6 cellular contexts compared by ENCODE assay signal in genomic region chr5:181189363-181189961, GRCh38. TPM values are rescaled to one million over a fixed set of nuclear protein-coding genes. Genes with fewer than 3 reads are reported as not detected.
A peak's percentile ranks its signal among the peaks of the same experiment; 100 is the strongest.
DNase-seq lines count a peak whose midpoint lies in the region; ATAC-seq and TF ChIP-seq lines count a peak whose summit lies in the region.

No MANE protein-coding gene starts in this region.

- H3K27ac Mint-ChIP-seq in progenitor cell of endocrine pancreas, result peak overlapping the region; percentile 99

- H3K4me3 ChIP-seq in PC-3 (ENCODE audit: low read length) (peak overlapping the region; percentile 89), colonic mucosa (peak overlapping the region; percentile 81)

- CTCF ChIA-PET in PC-3 (lab: Charles Lee), result no interaction called here

- H3K79me2 ChIP-seq in PC-3 (ENCODE audit: low read length), result no peaks in the 10 kb centered on the region

- H3K36me3 ChIP-seq in PC-3 (ENCODE audit: low read depth, low read length), result no peaks in the 10 kb centered on the region
- H3K36me3 ChIP-seq in colonic mucosa, result no peaks in the 10 kb centered on the region

- H3K4me3 Mint-ChIP-seq in progenitor cell of endocrine pancreas (ENCODE audit: low read depth), result peak overlapping the region; percentile 87

- H3K27me3 ChIP-seq in PC-3 (ENCODE audit: low read length) (no peaks in the 10 kb centered on the region), colonic mucosa (no peaks in the 10 kb centered on the region)

- no peaks in the 10 kb centered on the region for H4K20me1 ChIP-seq in PC-3 (ENCODE audit: low read length)

- no peaks in the 10 kb centered on the region for H3K9me3 Mint-ChIP-seq in progenitor cell of endocrine pancreas (ENCODE audit: low read depth)

- peaks cover 1% of the 10 kb centered on the region for H3K36me3 Mint-ChIP-seq in progenitor cell of endocrine pancreas (ENCODE audit: insufficient read depth)

- intact Hi-C loops in PC-3 (cut with micrococcal nuclease) (no loop called here), colonic mucosa (cut with DNase I) (loop anchor here (2.0 to 10.0 kb wide), 2 partner anchors 33 to 75 kb away; partner anchors contain the start of genes TRIM41 and TRIM52)

- no peak for TF ChIP-seq CTCF in PC-3 (conservative IDR thresholded peaks at IDR 0.05; ENCODE audit: low read depth, low read length)
- TF ChIP-seq CTCF in colonic mucosa (IDR thresholded peaks at IDR 0.05), result no peak
- no peak for TF ChIP-seq CTCF in progenitor cell of endocrine pancreas (IDR thresholded peaks at IDR 0.05; ENCODE audit: unreplicated experiment)

- H3K27me3 Mint-ChIP-seq in progenitor cell of endocrine pancreas, result peaks cover 15% of the 10 kb centered on the region

- H3K9ac ChIP-seq in PC-3 (ENCODE audit: low read length), result peak overlapping the region; percentile 43; the same call in 1 of the 2 replicates
- peak overlapping the region; percentile 76 to 82 for H3K9ac ChIP-seq in colonic mucosa (ENCODE audit: low read depth in 2 of 2, low read length in 2 of 2)

- BruUV-seq in PC-3 (replicated peaks; lab: Mats Ljungman, UMichigan), result no TSS peak

- peaks cover 8% of the 10 kb centered on the region for H3K4me1 Mint-ChIP-seq in progenitor cell of endocrine pancreas (ENCODE audit: low read depth)

- H3K27ac ChIP-seq in PC-3 (ENCODE audit: low read length), result no peak overlapping the region
- H3K27ac ChIP-seq in colonic mucosa, result peak overlapping the region; percentile 28

- peaks cover 22% of the 10 kb centered on the region for H3K4me1 ChIP-seq in PC-3 (ENCODE audit: insufficient read depth, low read length)
- H3K4me1 ChIP-seq in colonic mucosa, result no peaks in the 10 kb centered on the region

- no peaks in the 10 kb centered on the region for H3K9me2 ChIP-seq in PC-3 (replicated peaks; ENCODE audit: low read length)

- no peaks in the 10 kb centered on the region for H3K9me3 ChIP-seq in PC-3 (ENCODE audit: low read length)
- no peaks in the 10 kb centered on the region for H3K9me3 ChIP-seq in colonic mucosa

- H2AFZ ChIP-seq in PC-3 (ENCODE audit: low read length), result peak overlapping the region; percentile 92

- peak; percentile 33 for DNase-seq in PC-3
- peak; percentile 54 for DNase-seq in colonic mucosa
- DNase-seq in progenitor cell of endocrine pancreas (ENCODE audit: low spot score, unreplicated experiment), result no peak
- DNase-seq in left lobe of liver (ENCODE audit: low spot score), result no peak

- H3F3A ChIP-seq in PC-3 (ENCODE audit: low read length, unreplicated experiment), result peaks cover 6% of the 10 kb centered on the region

- H3K4me2 ChIP-seq in PC-3 (ENCODE audit: low read length), result peak overlapping the region; percentile 96

- ATAC-seq in PC-3, result no peak
- no peak for ATAC-seq in GM19023 (IDR thresholded peaks at IDR 0.05; ENCODE audit: unreplicated experiment)
- no peak for ATAC-seq in HG02981 (IDR thresholded peaks at IDR 0.05; ENCODE audit: unreplicated experiment)
- ATAC-seq in left lobe of liver, result no peak

- POLR2A ChIA-PET in PC-3 (lab: Charles Lee; ENCODE audit: unreplicated experiment), result interaction anchor here (0.6 kb wide), 1 partner anchor 18 kb away, joined by 9 read pairs; no protein-coding TSS in a partner anchor

RNA-seq across cellular contexts. Expression of gene TRIM7, which starts 15.5 kb away (rescaled TPM):
- total RNA-seq in PC-3 (2014; rRNA removed) (28.1 and 44.1 TPM in 2 replicates), colonic mucosa (1 to 10 TPM; 6.8 to 8.7 TPM), progenitor cell of endocrine pancreas (not detected in 2 replicates), left lobe of liver (0.23 TPM)

RNA-seq across cellular contexts. Expression of gene TRIM41, which starts 33.6 kb away (rescaled TPM):
- 18.7 and 26.8 TPM in 2 replicates for total RNA-seq in PC-3 (2014; rRNA removed)
- total RNA-seq in colonic mucosa, result 10 to 100 TPM; 22.2 to 41.1 TPM
- total RNA-seq in progenitor cell of endocrine pancreas, result 37.4 and 37.6 TPM in 2 replicates
- 23.0 TPM for total RNA-seq in left lobe of liver

RNA-seq across cellular contexts. Expression of gene OR2V2, which starts 42.1 kb away (rescaled TPM):
- total RNA-seq in PC-3 (2014; rRNA removed) (not detected in 2 replicates), colonic mucosa (not detected), progenitor cell of endocrine pancreas (not detected in 2 replicates), left lobe of liver (not detected)

RNA-seq across cellular contexts. Expression of gene RACK1, which starts 54.2 kb away (rescaled TPM):
- 2,587 and 3,047 TPM in 2 replicates for total RNA-seq in PC-3 (2014; rRNA removed)
- 1,000 to 10,000 TPM; 1,252 to 1,403 TPM for total RNA-seq in colonic mucosa
- total RNA-seq in progenitor cell of endocrine pancreas, result 1,813 and 1,855 TPM in 2 replicates
- total RNA-seq in left lobe of liver, result 510 TPM

RNA-seq across cellular contexts. Expression of gene OR2V1, which starts 58.5 kb away (rescaled TPM):
- total RNA-seq in PC-3 (2014; rRNA removed), result not detected in 2 replicates
- not detected for total RNA-seq in colonic mucosa
- not detected in 2 replicates for total RNA-seq in progenitor cell of endocrine pancreas
- not detected for total RNA-seq in left lobe of liver

Comparison
In these comparisons a context has a peak if more than half of its experiments do, and no peak if none do; other contexts are left out.
1. DNase-seq: peak in PC-3 (single experiment) and colonic mucosa (single experiment); none in progenitor cell of endocrine pancreas (single experiment) and left lobe of liver (single experiment).